In genomic region chr7:7237201-7237977, GRCh38 we compare ENCODE assay signal across 22 cellular contexts. TPM values are rescaled to one million over a fixed set of nuclear protein-coding genes. Genes with fewer than 3 reads are reported as not detected.
DNase-seq lines count a peak whose midpoint lies in the region; ATAC-seq and TF ChIP-seq lines count a peak whose summit lies in the region.
"Had no signal": no experiment of that assay in that cellular context is flagged by ENCODE, and none has a peak within 500 bp of the region (broad histone marks: within the 10 kb centered on the region; RNA-seq: fewer than 3 reads in every experiment).

No MANE protein-coding gene starts in this region.

- H3K4me1 ChIP-seq in cardiac muscle cell (ENCODE audit: low read depth), result peaks cover 13% of the 10 kb centered on the region
- H3K4me1 ChIP-seq in naive thymus-derived CD4-positive, alpha-beta T cell (ENCODE audit: control insufficient read depth in 2 of 2, insufficient read depth in 2 of 2, low read length in 2 of 2), result no peaks in the 10 kb centered on the region
- H3K4me1 ChIP-seq: A549 had no signal

- H3K36me3 Mint-ChIP-seq in naive thymus-derived CD4-positive, alpha-beta T cell, result peaks cover 16 to 66% (median 52%) of the 10 kb centered on the region in 5 donors

- H3K9me3 ChIP-seq in cardiac muscle cell (ENCODE audit: low read depth), result no peaks in the 10 kb centered on the region
- no peaks in the 10 kb centered on the region for H3K9me3 ChIP-seq in naive thymus-derived CD4-positive, alpha-beta T cell (ENCODE audit: control insufficient read depth in 2 of 3, low read length in 3 of 3)
- H3K9me3 ChIP-seq: A549, transverse colon had no signal

- H3K9me3 Mint-ChIP-seq in naive thymus-derived CD4-positive, alpha-beta T cell, result peaks cover 0 to under 1% (median 0%) of the 10 kb centered on the region in 11 donors
- H3K9me3 Mint-ChIP-seq: activated T-helper 2 cell treated with anti-CD3 and anti-CD28 coated beads, Interferon-gamma antibody, Interleukin-2, Interleukin-4, amounts not matched to agents 10 μg/mL and 5 μg/mL and 100 μg/mL, durations not matched to agents 14 hours and 24 hours and 36 hours; stimulated activated naive B cell treated with anti-CD40 and anti-IgM and Interleukin-4, amounts not matched to agents 10 μg/mL and 1 μg/mL and 100 μg/mL, for 72 hours; T-helper 1 cell treated with Interleukin-12 subunit alpha and Interleukin-12 subunit beta and Interleukin-4 antibody, amounts not matched to agents 30 μg/mL and 1 μg/mL, for 36 hours had no signal

- DNase-seq in cardiac muscle cell (ENCODE audit: low read depth in 1 of 2, low spot score in 1 of 2) (no peak), Right ventricle myocardium superior (no peak), dorsolateral prefrontal cortex (no peak), iPS-NIHi11 (ENCODE audit: low spot score) (no peak), LoVo (ENCODE audit: low spot score) (no peak)
- no peak for DNase-seq in naive thymus-derived CD4-positive, alpha-beta T cell
- no peak for DNase-seq in activated effector memory CD4-positive, alpha-beta T cell treated with Interleukin-2 at 50 U/mL for 16 hours
- no peak for DNase-seq in activated T-cell treated with anti-CD3 and anti-CD28 coated beads, Interleukin-2, amount 50 U/mL, for 1 hour
- DNase-seq: activated CD8-positive, alpha-beta memory T cell treated with anti-CD3 and anti-CD28 coated beads for 24 hours; amniotic stem cell; DMS153; Kasumi-1; NCI-H1436 treated with DMSO at 0.1 percent for 48 hours; NCI-H446; posterior cingulate gyrus; stimulated activated naive B cell treated with anti-CD40 and anti-IgM and Interleukin-4, amounts not matched to agents 10 μg/mL and 1 μg/mL and 100 μg/mL, for 72 hours; transverse colon had no signal

- CTCF ChIA-PET in naive thymus-derived CD4-positive, alpha-beta T cell (lab: Charles Lee), result no interaction called here

- no peak overlapping the region for H3K4me3 Mint-ChIP-seq in naive thymus-derived CD4-positive, alpha-beta T cell
- H3K4me3 Mint-ChIP-seq: stimulated activated naive B cell treated with anti-CD40 and anti-IgM and Interleukin-4, amounts not matched to agents 10 μg/mL and 1 μg/mL and 100 μg/mL, for 72 hours; T-helper 1 cell treated with Interleukin-12 subunit alpha and Interleukin-12 subunit beta and Interleukin-4 antibody, amounts not matched to agents 30 μg/mL and 1 μg/mL, for 36 hours had no signal

- H3K4me1 Mint-ChIP-seq in naive thymus-derived CD4-positive, alpha-beta T cell, result peaks cover 12 to 75% (median 56%) of the 10 kb centered on the region in 7 donors

- no peak overlapping the region for H3K4me3 ChIP-seq in cardiac muscle cell
- H3K4me3 ChIP-seq in dorsolateral prefrontal cortex, result peak overlapping the region in 3 of 59 donors; percentile 2 to 32 (median 3)
- no peak overlapping the region for H3K4me3 ChIP-seq in naive thymus-derived CD4-positive, alpha-beta T cell (ENCODE audit: low read length)
- H3K4me3 ChIP-seq: A549, transverse colon had no signal

- POLR2A ChIA-PET in naive thymus-derived CD4-positive, alpha-beta T cell (lab: Charles Lee), result interaction anchor here (0.8 kb wide), 1 partner anchor 9 kb away, joined by 3 read pairs; no protein-coding TSS in a partner anchor

- peak overlapping the region in 1 of 9 donors; percentile 71 for H3K27ac Mint-ChIP-seq in naive thymus-derived CD4-positive, alpha-beta T cell
- H3K27ac Mint-ChIP-seq: activated T-helper 2 cell treated with anti-CD3 and anti-CD28 coated beads, Interferon-gamma antibody, Interleukin-2, Interleukin-4, amounts not matched to agents 10 μg/mL and 5 μg/mL and 100 μg/mL, durations not matched to agents 14 hours and 24 hours and 36 hours; stimulated activated naive B cell treated with anti-CD40 and anti-IgM and Interleukin-4, amounts not matched to agents 10 μg/mL and 1 μg/mL and 100 μg/mL, for 72 hours; T-helper 1 cell treated with Interleukin-12 subunit alpha and Interleukin-12 subunit beta and Interleukin-4 antibody, amounts not matched to agents 30 μg/mL and 1 μg/mL, for 36 hours had no signal

- intact Hi-C loops in Right ventricle myocardium superior (cut with DNase I) (loop anchor here (10.0 kb wide), 1 partner anchor 53 kb away; the partner anchor contains the start of gene C1GALT1), dorsolateral prefrontal cortex (cut with DNase I) (no loop called here)
- intact Hi-C loops in naive thymus-derived CD4-positive, alpha-beta T cell (cut with micrococcal nuclease), result no loop called here

- peaks cover 10% of the 10 kb centered on the region for H3K36me3 ChIP-seq in cardiac muscle cell
- H3K36me3 ChIP-seq in naive thymus-derived CD4-positive, alpha-beta T cell (ENCODE audit: control insufficient read depth in 2 of 3, insufficient read depth in 3 of 3, low read length in 3 of 3), result peaks cover 0 to 21% (median 6%) of the 10 kb centered on the region in 3 experiments

- no peak for ATAC-seq in Right ventricle myocardium superior (ENCODE audit: poor library complexity)
- ATAC-seq in naive thymus-derived CD4-positive, alpha-beta T cell, result peak; percentile 37
- ATAC-seq: A549; left lobe of liver; stimulated activated naive B cell treated with anti-CD40 and anti-IgM and Interleukin-4, amounts not matched to agents 10 μg/mL and 1 μg/mL and 100 μg/mL, for 72 hours had no signal

- TF ChIP-seq CTCF in cardiac muscle cell (IDR thresholded peaks at IDR 0.05; ENCODE audit: low read depth, low read length), result no peak
- no peak for TF ChIP-seq CTCF in dorsolateral prefrontal cortex (IDR thresholded peaks at IDR 0.05 in 54 of 56, conservative IDR thresholded peaks at IDR 0.05 in 2 of 56; ENCODE audit: low read depth in 1 of 56, partially characterized antibody in 56 of 56)

- H3K27ac ChIP-seq in cardiac muscle cell (peak overlapping the region; percentile 71), dorsolateral prefrontal cortex (peak overlapping the region in 52 of 59 donors; percentile 2 to 81 (median 67))
- no peak overlapping the region for H3K27ac ChIP-seq in naive thymus-derived CD4-positive, alpha-beta T cell (ENCODE audit: low read depth, low read length)
- H3K27ac ChIP-seq: A549, C4-2B, transverse colon had no signal

- no peaks in the 10 kb centered on the region for H3K27me3 Mint-ChIP-seq in naive thymus-derived CD4-positive, alpha-beta T cell
- H3K27me3 Mint-ChIP-seq: stimulated activated naive B cell treated with anti-CD40 and anti-IgM and Interleukin-4, amounts not matched to agents 10 μg/mL and 1 μg/mL and 100 μg/mL, for 72 hours had no signal

- H3K27me3 ChIP-seq in cardiac muscle cell, result no peaks in the 10 kb centered on the region
- H3K27me3 ChIP-seq in dorsolateral prefrontal cortex, result no peaks in the 10 kb centered on the region
- no peaks in the 10 kb centered on the region for H3K27me3 ChIP-seq in naive thymus-derived CD4-positive, alpha-beta T cell (ENCODE audit: control insufficient read depth in 2 of 2, insufficient read depth in 2 of 2, low read length in 2 of 2)
- H3K27me3 ChIP-seq: transverse colon had no signal

RNA-seq across cellular contexts. Expression of gene C1GALT1, which starts 55.0 kb away (rescaled TPM):
- total RNA-seq in cardiac muscle cell, result 21.9 and 43.3 TPM in 2 replicates
- 21.9 and 28.6 TPM in 2 replicates for polyA plus RNA-seq in cardiac muscle cell
- total RNA-seq in Right ventricle myocardium superior, result 14.1 TPM
- total RNA-seq in dorsolateral prefrontal cortex, result 10 to 100 TPM; 22.2 to 88.2 (median 37.1) TPM
- total RNA-seq in naive thymus-derived CD4-positive, alpha-beta T cell, result 10 to 100 TPM; 51.4 to 60.1 (median 55.6) TPM
- polyA plus RNA-seq in naive thymus-derived CD4-positive, alpha-beta T cell, result 10 to 100 TPM; 47.9 to 54.5 TPM
